In genomic region chr2:74481961-74482800, GRCh38 we compare ENCODE assay signal across 8 cellular contexts. TPM values are rescaled to one million over a fixed set of nuclear protein-coding genes. Genes with fewer than 3 reads are reported as not detected.
A peak's percentile ranks its signal among the peaks of the same experiment; 100 is the strongest.
DNase-seq lines count a peak whose midpoint lies in the region; ATAC-seq and TF ChIP-seq lines count a peak whose summit lies in the region.

No MANE protein-coding gene starts in this region.

- DNase-seq in A673 (ENCODE audit: low spot score) (no peak), NOMO-1 treated with DMSO at 0.1 percent for 48 hours (lab: John Stamatoyannopoulos, UW; ENCODE audit: unreplicated experiment) (peak; percentile 71), hepatic stellate cell (ENCODE audit: low spot score) (peak; percentile 52), sigmoid colon (no peak), mesenteric fat pad (ENCODE audit: low spot score) (no peak)
- DNase-seq in activated naive CD4-positive, alpha-beta T cell treated with anti-CD3 and anti-CD28 coated beads, Interleukin-2, amount 50 U/mL, for 16 hours = peak; percentile 61

- no peaks in the 10 kb centered on the region for H3K9me3 ChIP-seq in A673 (ENCODE audit: low read depth, low read length, poor library complexity, severe bottlenecking)
- H3K9me3 ChIP-seq in sigmoid colon = no peaks in the 10 kb centered on the region

- TSS peak; percentile 37 for BruUV-seq in A673 (replicated peaks; lab: Mats Ljungman, UMichigan)

- WGBS in sigmoid colon, 2 donors = 1 to 2% methylated on average over 80 of the region's 80 CpGs

- peak overlapping the region; percentile 84 for H3K4me3 ChIP-seq in A673 (ENCODE audit: low read depth, low read length, poor library complexity, severe bottlenecking)
- peak overlapping the region; percentile 62 to 79 (median 76) for H3K4me3 ChIP-seq in sigmoid colon

- ATAC-seq in GM18505 (IDR thresholded peaks at IDR 0.05; ENCODE audit: unreplicated experiment) (peak; percentile 36), HG02943 (IDR thresholded peaks at IDR 0.05; ENCODE audit: low read depth, unreplicated experiment) (peak; percentile 44)

- CTCF ChIA-PET in A673 (lab: Charles Lee) = interaction anchor here (0.8 to 1.2 kb wide), 4 partner anchors 10 to 50 kb away, joined by 4 to 5 read pairs (median 5); partner anchors contain the start of genes INO80B and MRPL53

- peaks cover 15% of the 10 kb centered on the region for H3K36me3 ChIP-seq in A673 (ENCODE audit: insufficient read depth, low read length, poor library complexity, severe bottlenecking)
- H3K36me3 ChIP-seq in sigmoid colon = peaks cover 0 to 58% (median 8%) of the 10 kb centered on the region in 4 donors

- no peaks in the 10 kb centered on the region for H3K27me3 ChIP-seq in A673 (replicated peaks; ENCODE audit: insufficient read depth, low read depth, low read length, poor library complexity)
- no peaks in the 10 kb centered on the region for H3K27me3 ChIP-seq in sigmoid colon

- TF ChIP-seq EP300 in sigmoid colon (IDR thresholded peaks at IDR 0.05) = no peak

- POLR2A ChIA-PET in A673 (lab: Charles Lee; ENCODE audit: low non-redundant PET) = interaction anchor here (1.0 kb wide), 1 partner anchor 25 kb away, joined by 4 read pairs; no protein-coding TSS in a partner anchor

- intact Hi-C loops in A673 (cut with micrococcal nuclease; ENCODE audit: unreplicated experiment) (loop anchor here (2.0 kb wide), 1 partner anchor 47 kb away; the partner anchor contains the start of genes AUP1 and HTRA2), sigmoid colon (cut with DNase I) (loop anchor here (1.0 to 2.0 kb wide), 2 partner anchors 27 to 73 kb away; partner anchors contain the start of genes DOK1 and INO80B)

- H3K4me1 ChIP-seq in A673 (ENCODE audit: insufficient read depth, low read length, poor library complexity, severe bottlenecking) (peaks cover 18% of the 10 kb centered on the region), sigmoid colon (peaks cover 0 to 33% (median 28%) of the 10 kb centered on the region in 4 donors)

- TF ChIP-seq CTCF in A673 (conservative IDR thresholded peaks at IDR 0.05; ENCODE audit: low read depth, low read length) (no peak), sigmoid colon (IDR thresholded peaks at IDR 0.05) (no peak)

- no peak for TF ChIP-seq POLR2A in GM18505 (IDR thresholded peaks at IDR 0.05; ENCODE audit: borderline replicate concordance, extremely low read depth, insufficient read depth, insufficient read length)
- no peak for TF ChIP-seq POLR2A in sigmoid colon (IDR thresholded peaks at IDR 0.05)

- peak overlapping the region; percentile 84 for H3K27ac ChIP-seq in A673 (ENCODE audit: low read depth, low read length, poor library complexity, severe bottlenecking)
- H3K27ac ChIP-seq in sigmoid colon = peak overlapping the region; percentile 87 to 92 (median 90)

RNA-seq across cellular contexts. Expression of gene CCDC142, which starts 0.6 kb away (rescaled TPM):
- total RNA-seq in A673 (2021) (20.4 and 27.4 TPM in 2 replicates), sigmoid colon (10 to 100 TPM; 15.8 to 20.9 (median 16.8) TPM), mesenteric fat pad (9.1 TPM)
- 10 to 100 TPM in 1 of 3 donors, 1 to 10 TPM in 2; 1.8 to 16.8 (median 2.1) TPM for polyA plus RNA-seq in sigmoid colon

RNA-seq across cellular contexts. Expression of gene TTC31, which starts 0.7 kb away (rescaled TPM):
- 25.8 and 28.6 TPM in 2 replicates for total RNA-seq in A673 (2021)
- 10 to 100 TPM; 18.9 to 29.6 (median 24.1) TPM for total RNA-seq in sigmoid colon
- polyA plus RNA-seq in sigmoid colon = 10 to 100 TPM; 12.7 to 22.4 (median 13.8) TPM
- total RNA-seq in mesenteric fat pad = 16.8 TPM

RNA-seq across cellular contexts. Expression of gene MRPL53, which starts 9.7 kb away (rescaled TPM):
- total RNA-seq in A673 (2021) (99.2 and 104 TPM in 2 replicates), sigmoid colon (10 to 100 TPM; 10.2 to 77.1 (median 36.7) TPM), mesenteric fat pad (102 TPM)
- polyA plus RNA-seq in sigmoid colon = 10 to 100 TPM; 57.7 to 75.6 (median 64.7) TPM

RNA-seq across cellular contexts. Expression of gene MOGS, which starts 17.0 kb away (rescaled TPM):
- 38.2 and 45.2 TPM in 2 replicates for total RNA-seq in A673 (2021)
- 10 to 100 TPM; 21.4 to 34.3 (median 26.3) TPM for total RNA-seq in sigmoid colon
- polyA plus RNA-seq in sigmoid colon = 10 to 100 TPM in 2 of 3 donors, 1 to 10 TPM in 1; 7.8 to 44.7 (median 10.2) TPM
- total RNA-seq in mesenteric fat pad = 45.6 TPM

RNA-seq across cellular contexts. Expression of gene LBX2, which starts 17.2 kb away (rescaled TPM):
- total RNA-seq in A673 (2021) (0.48 TPM in 1 of 2 replicates, not detected in the other), sigmoid colon (under 1 TPM in 1 of 4 donors, not detected in 3; 0.99 TPM), mesenteric fat pad (2.6 TPM)
- polyA plus RNA-seq in sigmoid colon = 1 to 10 TPM; 1.3 to 2.4 (median 1.8) TPM

Comparison
In these comparisons a context has a peak if more than half of its experiments do, and no peak if none do; other contexts are left out.
1. DNase-seq: peak in NOMO-1 treated with DMSO at 0.1 percent for 48 hours (single experiment), activated naive CD4-positive, alpha-beta T cell treated with anti-CD3 and anti-CD28 coated beads, Interleukin-2, amount 50 U/mL, for 16 hours (single experiment) and hepatic stellate cell (single experiment); none in A673 (single experiment), sigmoid colon (single experiment) and mesenteric fat pad (single experiment).